ENCODE assay signal across 13 cellular contexts in the genomic region with DNA sequence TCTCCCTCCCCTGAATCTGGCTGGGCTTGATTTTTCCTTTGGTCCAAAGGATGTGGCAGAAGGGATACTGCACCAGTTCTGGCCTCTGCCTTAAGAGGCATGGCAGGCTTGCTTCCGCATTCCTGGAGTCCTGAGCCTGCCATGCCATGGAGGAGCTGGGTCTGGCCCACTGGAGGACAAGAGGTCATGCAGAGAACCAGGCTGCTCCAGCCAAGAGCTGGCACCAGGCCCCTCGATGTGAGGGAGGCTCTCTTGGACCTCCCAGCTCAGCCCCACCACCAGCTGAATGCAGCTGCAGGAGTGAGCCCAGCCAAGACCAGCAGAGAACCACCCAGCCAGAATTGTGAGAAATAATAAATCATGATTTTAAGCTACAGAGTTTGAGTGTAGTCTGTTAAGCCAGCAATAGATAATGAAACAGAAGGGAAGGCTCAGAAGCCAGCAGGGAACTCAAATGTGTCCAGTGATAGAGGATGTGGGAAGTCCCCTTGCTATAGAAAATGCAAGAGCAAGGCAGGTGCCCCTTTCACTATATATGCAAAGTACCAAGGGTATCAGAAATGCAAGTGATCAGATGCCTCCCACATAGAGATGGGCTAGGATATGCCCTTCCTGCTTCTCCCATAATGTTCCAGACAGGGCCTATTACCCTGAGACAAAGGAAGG.
DNase-seq lines count a peak whose midpoint lies in the region; ATAC-seq, FAIRE-seq and TF ChIP-seq lines count a peak whose summit lies in the region.
"Had no signal": no experiment of that assay in that cellular context is flagged by ENCODE, and none has a peak within 500 bp of the region (broad histone marks: within the 10 kb centered on the region; RNA-seq: fewer than 3 reads in every experiment).

No MANE protein-coding gene starts in this region.

- TF ChIP-seq POLR2A in GM12892 (IDR thresholded peaks at IDR 0.05; ENCODE audit: low read depth, low read length): no peak

- H3K9ac ChIP-seq in OCI-LY3 (ENCODE audit: low read length): peak overlapping the region; percentile 88

- no peaks in the 10 kb centered on the region for H4K20me1 ChIP-seq in OCI-LY3 (ENCODE audit: insufficient read depth, low read length)

- no peaks in the 10 kb centered on the region for H3K27me3 ChIP-seq in OCI-LY3 (ENCODE audit: low read depth, low read length)
- H3K27me3 ChIP-seq: esophagus muscularis mucosa, tibial nerve had no signal

- peaks cover 9% of the 10 kb centered on the region for H3K36me3 ChIP-seq in OCI-LY3 (replicated peaks; ENCODE audit: low read depth, low read length)
- H3K36me3 ChIP-seq: esophagus muscularis mucosa, tibial nerve had no signal

- no peaks in the 10 kb centered on the region for H3K9me3 ChIP-seq in OCI-LY3 (ENCODE audit: insufficient read depth, low read length)
- H3K9me3 ChIP-seq: esophagus muscularis mucosa, tibial nerve had no signal

- ATAC-seq in GM21529 (IDR thresholded peaks at IDR 0.05; ENCODE audit: unreplicated experiment): peak; percentile 55
- ATAC-seq in HG03439 (IDR thresholded peaks at IDR 0.05; ENCODE audit: unreplicated experiment): no peak
- no peak for ATAC-seq in HG03342 (IDR thresholded peaks at IDR 0.05; ENCODE audit: unreplicated experiment)
- ATAC-seq in HG03139 (IDR thresholded peaks at IDR 0.05; ENCODE audit: unreplicated experiment): no peak

- peak overlapping the region; percentile 100 for H3K27ac ChIP-seq in OCI-LY3 (ENCODE audit: low read length)
- H3K27ac ChIP-seq: esophagus muscularis mucosa, tibial nerve had no signal

- H3K4me2 ChIP-seq in OCI-LY3 (ENCODE audit: low read length): peak overlapping the region; percentile 84

- DNase-seq in GM12892 (ENCODE audit: insufficient read length) (no peak), medulla oblongata (ENCODE audit: extremely low spot score) (peak; percentile 51), LoVo (ENCODE audit: low spot score) (no peak)
- DNase-seq: NCI-H1694 treated with DMSO at 0.1 percent for 48 hours, SW 1271 had no signal

- H2AFZ ChIP-seq in OCI-LY3 (ENCODE audit: low read depth, low read length): no peak overlapping the region

- no peak for TF ChIP-seq CTCF in OCI-LY3 (IDR thresholded peaks at IDR 0.05; ENCODE audit: low read depth, low read length)

- H3K4me1 ChIP-seq in OCI-LY3 (ENCODE audit: low read length): peaks cover 72% of the 10 kb centered on the region

- H3K4me3 ChIP-seq in OCI-LY3 (ENCODE audit: low read length): peak overlapping the region; percentile 55
- H3K4me3 ChIP-seq: esophagus muscularis mucosa, tibial nerve had no signal

- peak; percentile 94 for FAIRE-seq in GM12892 (lab: Jason Lieb, UNC)
- FAIRE-seq: G401.6 had no signal

- H3K79me2 ChIP-seq in OCI-LY3 (ENCODE audit: low read length): peaks cover 36% of the 10 kb centered on the region
